ENCODE assay signal across 10 cellular contexts in genomic region chr7:76220185-76221057, GRCh38. TPM values are rescaled to one million over a fixed set of nuclear protein-coding genes. Genes with fewer than 3 reads are reported as not detected.
DNase-seq lines count a peak whose midpoint lies in the region; ATAC-seq, FAIRE-seq and TF ChIP-seq lines count a peak whose summit lies in the region.
"Had no signal": no experiment of that assay in that cellular context is flagged by ENCODE, and none has a peak within 500 bp of the region (broad histone marks: within the 10 kb centered on the region; RNA-seq: fewer than 3 reads in every experiment).

No MANE protein-coding gene starts in this region.

- RAD21 ChIA-PET in HCT116 (lab: Charles Lee; ENCODE audit: low non-redundant PET in 1 of 2, low total read pairs in 2 of 2, uncharacterized antibody in 2 of 2, unreplicated experiment in 2 of 2): interaction anchor here in 1 of 2 experiments (0.6 kb wide), 2 partner anchors 94 kb away, joined by 3 read pairs; no protein-coding TSS in a partner anchor

- H3K4me2 ChIP-seq in HCT116 (ENCODE audit: low read length): peak overlapping the region; percentile 39; the same call in 1 of the 2 replicates

- peak; percentile 58 for TF ChIP-seq RAD21 in HCT116 (IDR thresholded peaks at IDR 0.05; ENCODE audit: low read depth)

- ATAC-seq in HCT116 (peak; percentile 66), HG02759 (IDR thresholded peaks at IDR 0.05; ENCODE audit: unreplicated experiment) (no peak), GM21381 (IDR thresholded peaks at IDR 0.05; ENCODE audit: unreplicated experiment) (no peak), HG03354 (IDR thresholded peaks at IDR 0.05; ENCODE audit: poor library complexity, severe bottlenecking, unreplicated experiment) (no peak)

- no peak overlapping the region for H2AFZ ChIP-seq in HCT116 (ENCODE audit: low read depth, low read length, poor library complexity, severe bottlenecking)

- no peaks in the 10 kb centered on the region for H4K20me1 ChIP-seq in HCT116 (ENCODE audit: insufficient read depth)

- CTCF ChIA-PET in A673 (lab: Charles Lee): no interaction called here
- CTCF ChIA-PET in HCT116 (lab: Charles Lee): interaction anchor here (0.7 to 1.1 kb wide), 3 partner anchors 42 to 94 kb away, joined by 4 read pairs; no protein-coding TSS in a partner anchor

- H3K27ac ChIP-seq in A673 (ENCODE audit: low read depth, low read length, poor library complexity, severe bottlenecking) (no peak overlapping the region), HCT116 (ENCODE audit: low read depth, low read length) (no peak overlapping the region)

- POLR2A ChIA-PET in A673 (lab: Charles Lee; ENCODE audit: low non-redundant PET): no interaction called here
- POLR2A ChIA-PET in HCT116 (lab: Charles Lee): interaction anchor here (0.6 kb wide), 1 partner anchor 62 kb away, joined by 3 read pairs; no protein-coding TSS in a partner anchor

- no peak for TF ChIP-seq CTCF in A673 (conservative IDR thresholded peaks at IDR 0.05; ENCODE audit: low read depth, low read length)
- peak; percentile 25 to 36 (median 27); a peak in 5 of 6 replicates for TF ChIP-seq CTCF in HCT116 (IDR thresholded peaks at IDR 0.05 in 2 of 3, conservative IDR thresholded peaks at IDR 0.05 in 1 of 3; ENCODE audit: borderline replicate concordance in 1 of 3, insufficient read depth in 1 of 3, low read depth in 2 of 3, low read length in 2 of 3)

- H3K36me3 ChIP-seq in A673 (ENCODE audit: insufficient read depth, low read length, poor library complexity, severe bottlenecking) (no peaks in the 10 kb centered on the region), HCT116 (ENCODE audit: control insufficient read depth in 1 of 2, insufficient read depth in 2 of 2, low read length in 2 of 2) (no peaks in the 10 kb centered on the region)

- intact Hi-C loops in A673 (cut with micrococcal nuclease; ENCODE audit: unreplicated experiment) (no loop called here), HCT116 (cut with micrococcal nuclease) (no loop called here)

- no peaks in the 10 kb centered on the region for H3K79me2 ChIP-seq in HCT116 (ENCODE audit: insufficient read depth, low read length)

- no peak for TF ChIP-seq POLR2A in HCT116 (IDR thresholded peaks at IDR 0.05; ENCODE audit: borderline replicate concordance, extremely low read depth, insufficient read depth, insufficient read length)

- H3K4me1 ChIP-seq in A673 (ENCODE audit: insufficient read depth, low read length, poor library complexity, severe bottlenecking) (peaks cover 6% of the 10 kb centered on the region), HCT116 (ENCODE audit: control insufficient read depth in 1 of 2, insufficient read depth in 2 of 2, low read length in 2 of 2) (peaks cover 6 to 19% of the 10 kb centered on the region in 2 experiments; a peak in 3 of 4 replicates)

- BruUV-seq in A673 (replicated peaks; lab: Mats Ljungman, UMichigan): no TSS peak
- no TSS peak for BruUV-seq in HCT116 (replicated peaks; lab: Mats Ljungman, UMichigan)

- H3K9me3 ChIP-seq in A673 (ENCODE audit: low read depth, low read length, poor library complexity, severe bottlenecking) (no peaks in the 10 kb centered on the region), HCT116 (ENCODE audit: control insufficient read depth in 1 of 2, insufficient read depth in 1 of 2, low read depth in 1 of 2, low read length in 2 of 2) (no peaks in the 10 kb centered on the region)

- no peak for FAIRE-seq in HTR-8/SVneo (lab: Jason Lieb, UNC)
- FAIRE-seq: islet of Langerhans had no signal

- H3K9ac ChIP-seq in HCT116 (ENCODE audit: low read length): no peak overlapping the region

- H3K4me3 ChIP-seq in A673 (ENCODE audit: low read depth, low read length, poor library complexity, severe bottlenecking): no peak overlapping the region
- H3K4me3 ChIP-seq in HCT116 (replicated peaks in 1 of 2; ENCODE audit: low read depth in 1 of 2, low read length in 2 of 2): no peak overlapping the region

- DNase-seq in A673 (ENCODE audit: low spot score) (peak; percentile 82), HCT116 (ENCODE audit: low read depth, low spot score) (no peak), amniotic epithelial cell (ENCODE audit: low read depth) (peak; percentile 89), iPS-NIHi11 (ENCODE audit: low spot score) (peak; percentile 58), HTR-8/SVneo (ENCODE audit: insufficient read length, low spot score) (no peak)
- DNase-seq: DMS79 had no signal

- H3K27me3 ChIP-seq in A673 (replicated peaks; ENCODE audit: insufficient read depth, low read depth, low read length, poor library complexity) (peaks cover 3% of the 10 kb centered on the region), HCT116 (ENCODE audit: insufficient read depth, low read length) (0 out of 2 replicates have a peak, but pooled peaks cover 7% of the 10 kb centered on the region)

- H3K9me2 ChIP-seq in HCT116 (ENCODE audit: insufficient read depth): no peaks in the 10 kb centered on the region

TF ChIP-seq in HCT116, 20 proteins besides CTCF, POLR2A, EP300 and RAD21:
- TF ChIP-seq EZH2 (IDR thresholded peaks at IDR 0.05) (no peak), MAX (IDR thresholded peaks at IDR 0.05) (no peak), TCF7L2 (IDR thresholded peaks at IDR 0.05; ENCODE audit: borderline replicate concordance, extremely low read depth, insufficient read depth, insufficient read length) (no peak), SRF (IDR thresholded peaks at IDR 0.05; ENCODE audit: low read depth) (no peak), ZFX (IDR thresholded peaks at IDR 0.05) (no peak)

RNA-seq across cellular contexts. Expression of gene SRRM3, which starts 18.7 kb away (rescaled TPM):
- total RNA-seq in A673 (2021) (1.7 and 1.8 TPM in 2 replicates), HCT116 (2021; ENCODE audit: unreplicated experiment) (12.7 TPM)
- polyA plus RNA-seq in HCT116 (2012): 13.4 and 14.7 TPM in 2 replicates

Comparison
In these comparisons a context has a peak if more than half of its experiments do, and no peak if none do; other contexts are left out.
1. DNase-seq: peak in A673 (single experiment), amniotic epithelial cell (single experiment) and iPS-NIHi11 (single experiment); none in HCT116 (single experiment) and HTR-8/SVneo (single experiment).